In the genomic region with DNA sequence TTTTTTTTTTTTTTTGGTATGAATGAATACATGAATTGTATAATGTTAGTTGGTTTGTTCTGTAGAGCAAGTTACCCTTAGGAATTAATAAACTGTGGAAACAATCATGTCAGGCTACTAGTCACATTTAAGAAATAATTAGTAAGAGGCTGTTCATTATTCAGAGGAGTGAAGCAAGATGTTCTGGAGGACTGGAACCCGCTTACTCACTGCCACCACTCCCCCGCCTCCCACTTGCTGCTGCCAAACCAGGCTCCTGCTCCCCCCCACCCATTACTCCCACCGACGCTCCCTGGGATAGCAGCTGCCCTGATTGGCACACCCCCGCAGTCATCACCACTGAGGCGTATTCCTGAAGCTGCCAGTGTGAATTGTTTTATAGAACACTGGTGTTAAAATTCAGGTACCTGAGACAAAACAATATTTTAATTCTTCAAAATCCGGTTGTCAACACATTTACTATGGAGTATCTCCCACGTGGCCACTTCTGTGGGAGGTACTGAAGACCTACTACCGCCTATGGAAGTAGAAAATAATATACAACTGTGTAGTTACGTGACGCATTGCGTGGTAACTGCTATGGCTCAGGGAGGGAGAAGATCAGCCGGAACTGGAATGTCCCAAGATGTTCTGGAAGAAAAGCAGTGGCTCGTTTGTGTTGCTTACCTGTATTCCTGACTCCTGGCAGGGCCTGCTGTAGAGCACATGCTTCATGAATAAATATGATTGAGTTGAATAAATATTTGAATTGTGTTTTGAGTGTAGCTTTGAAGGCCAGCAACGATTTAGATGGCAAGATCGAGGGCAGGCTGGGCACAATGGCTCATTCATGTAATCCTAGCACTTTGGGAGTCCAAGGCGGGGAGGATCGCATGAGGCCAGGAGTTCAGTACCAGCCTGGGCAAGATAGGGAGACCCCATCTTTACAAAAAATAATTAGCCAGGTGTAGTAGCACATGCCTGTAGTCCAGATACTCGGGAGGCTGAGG, we compare ENCODE assay signal across 8 cellular contexts. TPM values are rescaled to one million over a fixed set of nuclear protein-coding genes. Genes with fewer than 3 reads are reported as not detected.
DNase-seq lines count a peak whose midpoint lies in the region; ATAC-seq and TF ChIP-seq lines count a peak whose summit lies in the region.

No MANE protein-coding gene starts in this region.

- peak overlapping the region; percentile 92 for H3K4me3 Mint-ChIP-seq in Calu3 (ENCODE audit: low read depth, unreplicated experiment)
- H3K4me3 Mint-ChIP-seq in natural killer cell treated with Interleukin-12 subunit alpha and Interleukin-12 subunit beta and Interleukin-15 and Interleukin-18, amount 100 ng/mL, for 72 hours: peak overlapping the region; percentile 85

- peak overlapping the region in 1 of 2 donors; percentile 21 for H3K27ac ChIP-seq in coronary artery

- peak overlapping the region; percentile 97 for H3K4me3 ChIP-seq in coronary artery

- BruUV-seq in Calu3 (replicated peaks; lab: Mats Ljungman, UMichigan): TSS peak; percentile 35

- no peak for DNase-seq in Calu3
- DNase-seq in NCI-H2196 treated with DMSO at 0.1 percent for 48 hours (lab: John Stamatoyannopoulos, UW; ENCODE audit: unreplicated experiment): peak; percentile 54
- DNase-seq in coronary artery (ENCODE audit: low spot score): no peak
- no peak for DNase-seq in natural killer cell treated with Interleukin-12 subunit alpha and Interleukin-12 subunit beta and Interleukin-15 and Interleukin-18, amount 100 ng/mL, for 72 hours (ENCODE audit: low spot score)
- DNase-seq in NCI-H82 (lab: John Stamatoyannopoulos, UW): no peak
- DNase-seq in activated CD4-positive, CD25-positive, alpha-beta regulatory T cell (lab: John Stamatoyannopoulos, UW): no peak
- DNase-seq in DMS114 treated with DMSO at 0.1 percent for 48 hours (lab: John Stamatoyannopoulos, UW; ENCODE audit: unreplicated experiment): no peak

- H3K27ac Mint-ChIP-seq in Calu3 (ENCODE audit: unreplicated experiment): no peak overlapping the region
- peak overlapping the region; percentile 88 to 90 for H3K27ac Mint-ChIP-seq in natural killer cell treated with Interleukin-12 subunit alpha and Interleukin-12 subunit beta and Interleukin-15 and Interleukin-18, amount 100 ng/mL, for 72 hours

- peaks cover 13% of the 10 kb centered on the region for H3K4me1 Mint-ChIP-seq in Calu3 (ENCODE audit: low read depth, unreplicated experiment)
- peaks cover 21 to 26% of the 10 kb centered on the region in 2 donors for H3K4me1 Mint-ChIP-seq in natural killer cell treated with Interleukin-12 subunit alpha and Interleukin-12 subunit beta and Interleukin-15 and Interleukin-18, amount 100 ng/mL, for 72 hours (ENCODE audit: low read depth in 2 of 2)

- intact Hi-C loops in Calu3 (cut with micrococcal nuclease; ENCODE audit: unreplicated experiment): loop anchor here (5.0 kb wide), 1 partner anchor 60 kb away; a partner anchor contains a TSS

- H3K27me3 Mint-ChIP-seq in Calu3 (ENCODE audit: unreplicated experiment): no peaks in the 10 kb centered on the region
- no peaks in the 10 kb centered on the region for H3K27me3 Mint-ChIP-seq in natural killer cell treated with Interleukin-12 subunit alpha and Interleukin-12 subunit beta and Interleukin-15 and Interleukin-18, amount 100 ng/mL, for 72 hours

- no peak for ATAC-seq in natural killer cell treated with Interleukin-12 subunit alpha and Interleukin-12 subunit beta and Interleukin-15 and Interleukin-18, amount 100 ng/mL, for 72 hours
- no peak for ATAC-seq in GM21360 (IDR thresholded peaks at IDR 0.05; ENCODE audit: unreplicated experiment)

- peaks cover 24% of the 10 kb centered on the region for H3K36me3 Mint-ChIP-seq in Calu3 (ENCODE audit: insufficient read depth, unreplicated experiment)
- H3K36me3 Mint-ChIP-seq in natural killer cell treated with Interleukin-12 subunit alpha and Interleukin-12 subunit beta and Interleukin-15 and Interleukin-18, amount 100 ng/mL, for 72 hours: no peaks in the 10 kb centered on the region

- CTCF ChIA-PET in Calu3 (lab: Charles Lee): interaction anchor here (0.7 kb wide), 1 partner anchor 1272 kb away, joined by 5 read pairs; no protein-coding TSS in a partner anchor

- no peaks in the 10 kb centered on the region for H3K9me3 Mint-ChIP-seq in Calu3 (ENCODE audit: low read depth, unreplicated experiment)
- H3K9me3 Mint-ChIP-seq in natural killer cell treated with Interleukin-12 subunit alpha and Interleukin-12 subunit beta and Interleukin-15 and Interleukin-18, amount 100 ng/mL, for 72 hours: no peaks in the 10 kb centered on the region

- no peak for TF ChIP-seq CTCF in Calu3 (IDR thresholded peaks at IDR 0.05; ENCODE audit: unreplicated experiment)
- no peak for TF ChIP-seq CTCF in coronary artery (IDR thresholded peaks at IDR 0.05)

RNA-seq across cellular contexts. Expression of a gene that starts 1.7 kb away (rescaled TPM):
- 23.8 and 29.4 TPM in 2 replicates for total RNA-seq in Calu3 (2022)
- total RNA-seq in natural killer cell treated with Interleukin-12 subunit alpha and Interleukin-12 subunit beta and Interleukin-15 and Interleukin-18, amount 100 ng/mL, for 72 hours: 10 to 100 TPM; 25.3 to 40.7 TPM
